ENCODE assay signal across 6 cellular contexts in genomic region chr2:172839446-172839845, GRCh38.
"Had no signal": no experiment of that assay in that cellular context is flagged by ENCODE, and none has a peak within 500 bp of the region (broad histone marks: within the 10 kb centered on the region; RNA-seq: fewer than 3 reads in every experiment).

No MANE protein-coding gene starts in this region.

- H3K9ac ChIP-seq: GM23248 had no signal

- H3K27ac ChIP-seq: GM23248 had no signal

- DNase-seq: GM23248, GOT3, H7, HFFc6 had no signal

- ATAC-seq: HCT116 had no signal

- H3K9me3 ChIP-seq: HAP-1 had no signal

- H3K4me3 ChIP-seq: GM23248, HAP-1 had no signal

- H2AFZ ChIP-seq: GM23248 had no signal

- H3K36me3 ChIP-seq: HAP-1 had no signal
